Comparison of ENCODE assay signal across 18 cellular contexts in the genomic region with DNA sequence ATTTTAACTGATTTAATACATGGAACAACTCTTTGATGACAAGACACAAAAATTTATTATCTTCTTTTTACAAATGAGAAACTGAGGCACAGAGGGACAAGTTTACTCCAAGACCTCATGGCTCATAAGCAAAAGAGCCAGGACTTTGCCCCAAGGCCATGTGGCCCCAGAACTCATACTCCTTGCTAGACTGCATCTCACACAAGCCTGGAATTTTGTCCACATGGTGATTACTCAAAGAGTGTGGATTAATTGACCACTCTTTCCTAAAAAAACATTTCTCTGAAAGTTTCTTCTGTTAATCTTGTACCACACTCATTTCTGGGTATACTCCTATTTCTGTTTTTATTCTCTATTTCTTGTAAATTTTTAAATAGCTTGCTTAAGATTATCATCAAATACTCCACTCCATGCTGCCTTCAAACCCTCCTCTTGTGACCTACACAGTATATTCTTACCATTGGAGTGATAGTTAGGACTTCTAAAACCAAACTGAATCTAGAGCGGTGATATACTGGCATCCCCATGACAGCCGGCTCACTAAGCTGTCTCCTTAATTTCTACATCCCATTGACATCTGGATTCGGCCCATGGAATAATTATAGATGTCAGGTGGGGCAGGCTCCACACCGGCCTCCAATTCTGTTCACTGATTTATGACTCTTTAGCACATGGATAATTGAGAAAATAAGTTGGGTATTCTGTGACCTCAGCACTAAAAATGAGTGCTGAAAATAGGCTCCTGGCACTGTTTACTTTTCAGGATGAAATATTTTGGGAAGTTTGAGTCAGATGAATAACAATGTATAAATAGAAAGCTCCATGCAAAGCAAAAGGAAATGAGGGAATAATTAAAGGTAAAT. TPM values are rescaled to one million over a fixed set of nuclear protein-coding genes. Genes with fewer than 3 reads are reported as not detected.
A peak's percentile ranks its signal among the peaks of the same experiment; 100 is the strongest.
DNase-seq lines count a peak whose midpoint lies in the region; ATAC-seq and TF ChIP-seq lines count a peak whose summit lies in the region.
"Had no signal": no experiment of that assay in that cellular context is flagged by ENCODE, and none has a peak within 500 bp of the region (broad histone marks: within the 10 kb centered on the region; RNA-seq: fewer than 3 reads in every experiment).

No MANE protein-coding gene starts in this region.

- no peaks in the 10 kb centered on the region for H3K9me3 Mint-ChIP-seq in Calu3 (ENCODE audit: low read depth, unreplicated experiment)
- peaks cover 6% of the 10 kb centered on the region for H3K9me3 Mint-ChIP-seq in stimulated activated memory B cell treated with anti-CD40 and anti-IgM and Interleukin-4, amounts not matched to agents 10 μg/mL and 1 μg/mL and 100 μg/mL, for 72 hours
- H3K9me3 Mint-ChIP-seq in activated naive CD4-positive, alpha-beta T cell treated with anti-CD3 and anti-CD28 coated beads, Interleukin-2, amount 10 ng/mL, durations not matched to agents 7 days and 5 days = no peaks in the 10 kb centered on the region
- H3K9me3 Mint-ChIP-seq: activated naive CD8-positive, alpha-beta T cell treated with anti-CD3 and anti-CD28 coated beads, Interleukin-2, amount 10 ng/mL, durations not matched to agents 7 days and 5 days had no signal

- H3K79me2 ChIP-seq in MM.1S (ENCODE audit: low read length) = no peaks in the 10 kb centered on the region

- H3K4me3 ChIP-seq in cardiac fibroblast (replicated peaks in 1 of 2; ENCODE audit: low read depth in 2 of 2, low read length in 2 of 2) (no peak overlapping the region), mesenchymal stem cell (ENCODE audit: insufficient read depth in 1 of 2, low read depth in 1 of 2, low read length in 2 of 2) (no peak overlapping the region), MM.1S (ENCODE audit: low read length) (no peak overlapping the region), thyroid gland (replicated peaks in 1 of 3) (no peak overlapping the region)
- H3K4me3 ChIP-seq: left ventricle myocardium inferior had no signal

- no peak overlapping the region for H3K14ac ChIP-seq in mesenchymal stem cell (ENCODE audit: low read length in 2 of 2)

- DNase-seq in Calu3 (no peak), M059J (ENCODE audit: low read depth) (peak; percentile 77), cardiac fibroblast (ENCODE audit: low read depth in 2 of 2) (peak; percentile 25 to 60), mesenchymal stem cell (peak; percentile 59), MM.1S (no peak), thyroid gland (no peak)
- DNase-seq in activated naive CD4-positive, alpha-beta T cell treated with anti-CD3 and anti-CD28 coated beads, Interleukin-2, amount 10 ng/mL, durations not matched to agents 7 days and 5 days = no peak
- DNase-seq: activated CD4-positive, alpha-beta T cell treated with anti-CD3 and anti-CD28 coated beads for 48 hours; activated naive CD8-positive, alpha-beta T cell treated with anti-CD3 and anti-CD28 coated beads, Interleukin-2, amount 10 ng/mL, durations not matched to agents 7 days and 5 days; activated T-cell treated with anti-CD3 and anti-CD28 coated beads, Interleukin-2, amount 50 U/mL, for 1 hour; C1 segment of cervical spinal cord; left ventricle myocardium inferior; naive thymus-derived CD8-positive, alpha-beta T cell; NCI-H1092; T-helper 17 cell had no signal

- CTCF ChIA-PET in Calu3 (lab: Charles Lee) = interaction anchor here (1.0 kb wide), 2 partner anchors 16 to 110 kb away, joined by 3 read pairs; a partner anchor contains a TSS
- CTCF ChIA-PET in activated naive CD4-positive, alpha-beta T cell treated with anti-CD3 and anti-CD28 coated beads, Interleukin-2, amount 10 ng/mL, durations not matched to agents 7 days and 5 days (lab: Charles Lee) = interaction anchor here (1.0 kb wide), 1 partner anchor 14 kb away, joined by 3 read pairs; no protein-coding TSS in a partner anchor

- H3K4me3 Mint-ChIP-seq in Calu3 (ENCODE audit: low read depth, unreplicated experiment) = no peak overlapping the region
- no peak overlapping the region for H3K4me3 Mint-ChIP-seq in stimulated activated memory B cell treated with anti-CD40 and anti-IgM and Interleukin-4, amounts not matched to agents 10 μg/mL and 1 μg/mL and 100 μg/mL, for 72 hours
- no peak overlapping the region for H3K4me3 Mint-ChIP-seq in activated naive CD4-positive, alpha-beta T cell treated with anti-CD3 and anti-CD28 coated beads, Interleukin-2, amount 10 ng/mL, durations not matched to agents 7 days and 5 days
- H3K4me3 Mint-ChIP-seq: activated naive CD8-positive, alpha-beta T cell treated with anti-CD3 and anti-CD28 coated beads, Interleukin-2, amount 10 ng/mL, durations not matched to agents 7 days and 5 days; naive thymus-derived CD8-positive, alpha-beta T cell; T-helper 17 cell had no signal

- H3K9me3 ChIP-seq in mesenchymal stem cell (ENCODE audit: control insufficient read depth, low read length) (no peaks in the 10 kb centered on the region), MM.1S (replicated peaks; ENCODE audit: insufficient read depth, low read length) (no peaks in the 10 kb centered on the region), thyroid gland (no peaks in the 10 kb centered on the region)
- H3K9me3 ChIP-seq: left ventricle myocardium inferior had no signal

- H2AFZ ChIP-seq in mesenchymal stem cell (ENCODE audit: low read depth, low read length) (no peak overlapping the region), MM.1S (ENCODE audit: low read length) (no peak overlapping the region)

- peak overlapping the region in 1 of 2 experiments; percentile 69 for H2BK12ac ChIP-seq in mesenchymal stem cell (ENCODE audit: low read length in 2 of 2)

- no peak overlapping the region for H3K23ac ChIP-seq in mesenchymal stem cell (ENCODE audit: low read length in 2 of 2)

- no peaks in the 10 kb centered on the region for H3K9me2 ChIP-seq in MM.1S (replicated peaks; ENCODE audit: insufficient read depth, low read length)

- 92% methylated on average over 2 of the region's 4 CpGs for WGBS in mesenchymal stem cell
- WGBS in thyroid gland, 2 donors = 69 to 86% methylated on average over 4 of the region's 4 CpGs

- no peak overlapping the region for H2AK5ac ChIP-seq in mesenchymal stem cell (ENCODE audit: low read length, severe bottlenecking)

- H3K79me1 ChIP-seq in mesenchymal stem cell (replicated peaks; ENCODE audit: low read length, poor library complexity, severe bottlenecking) = no peaks in the 10 kb centered on the region

- TF ChIP-seq CTCF in Calu3 (IDR thresholded peaks at IDR 0.05; ENCODE audit: unreplicated experiment) (no peak), cardiac fibroblast (IDR thresholded peaks at IDR 0.05; ENCODE audit: low read depth, low read length) (no peak), MM.1S (IDR thresholded peaks at IDR 0.05; ENCODE audit: low read length) (no peak), thyroid gland (IDR thresholded peaks at IDR 0.05) (no peak)

- no TSS peak for BruUV-seq in Calu3 (replicated peaks; lab: Mats Ljungman, UMichigan)

- H3K27ac Mint-ChIP-seq in Calu3 (ENCODE audit: unreplicated experiment) = peak overlapping the region; percentile 5
- no peak overlapping the region for H3K27ac Mint-ChIP-seq in stimulated activated memory B cell treated with anti-CD40 and anti-IgM and Interleukin-4, amounts not matched to agents 10 μg/mL and 1 μg/mL and 100 μg/mL, for 72 hours
- no peak overlapping the region for H3K27ac Mint-ChIP-seq in activated naive CD4-positive, alpha-beta T cell treated with anti-CD3 and anti-CD28 coated beads, Interleukin-2, amount 10 ng/mL, durations not matched to agents 7 days and 5 days
- H3K27ac Mint-ChIP-seq: activated naive CD8-positive, alpha-beta T cell treated with anti-CD3 and anti-CD28 coated beads, Interleukin-2, amount 10 ng/mL, durations not matched to agents 7 days and 5 days; naive thymus-derived CD8-positive, alpha-beta T cell; T-helper 17 cell had no signal

- no peak overlapping the region for H3K18ac ChIP-seq in mesenchymal stem cell (ENCODE audit: low read depth in 1 of 2, low read length in 2 of 2)

- no peak overlapping the region for H3K4me2 ChIP-seq in mesenchymal stem cell (ENCODE audit: low read length, poor library complexity, severe bottlenecking)
- H3K4me2 ChIP-seq in MM.1S (ENCODE audit: low read depth, low read length) = no peak overlapping the region

- H3K4ac ChIP-seq in mesenchymal stem cell (ENCODE audit: low read depth in 1 of 2, low read length in 2 of 2) = peak overlapping the region in 1 of 2 experiments; percentile 54

- no peak overlapping the region for H2BK120ac ChIP-seq in mesenchymal stem cell (ENCODE audit: low read depth, low read length)

- no peak overlapping the region for H2BK15ac ChIP-seq in mesenchymal stem cell (ENCODE audit: low read depth, poor library complexity, severe bottlenecking)

- no peak overlapping the region for H4K8ac ChIP-seq in mesenchymal stem cell (ENCODE audit: low read length)

- no peak overlapping the region for H2BK5ac ChIP-seq in mesenchymal stem cell (ENCODE audit: low read depth, low read length, poor library complexity, severe bottlenecking)

- H4K20me1 ChIP-seq in MM.1S (ENCODE audit: insufficient read depth, low read length) = no peaks in the 10 kb centered on the region

- TF ChIP-seq POLR2A in thyroid gland (IDR thresholded peaks at IDR 0.05) = no peak

- H3K27ac ChIP-seq in mesenchymal stem cell (ENCODE audit: low read length, poor library complexity, severe bottlenecking) = no peak overlapping the region
- H3K27ac ChIP-seq in MM.1S (ENCODE audit: low read length) = no peak overlapping the region
- H3K27ac ChIP-seq in thyroid gland = no peak overlapping the region
- H3K27ac ChIP-seq: left ventricle myocardium inferior, RWPE1 had no signal

- no peaks in the 10 kb centered on the region for H3K27me3 ChIP-seq in mesenchymal stem cell (ENCODE audit: control insufficient read depth in 1 of 2, insufficient read depth in 1 of 2, low read length in 2 of 2)
- H3K27me3 ChIP-seq in MM.1S (replicated peaks; ENCODE audit: insufficient read depth, low read length) = no peaks in the 10 kb centered on the region
- H3K27me3 ChIP-seq in thyroid gland = no peaks in the 10 kb centered on the region

- ATAC-seq in stimulated activated memory B cell treated with anti-CD40 and anti-IgM and Interleukin-4, amounts not matched to agents 10 μg/mL and 1 μg/mL and 100 μg/mL, for 72 hours = no peak
- ATAC-seq: naive thymus-derived CD8-positive, alpha-beta T cell; T-helper 17 cell had no signal

- H3K4me1 Mint-ChIP-seq in Calu3 (ENCODE audit: low read depth, unreplicated experiment) = peaks cover 26% of the 10 kb centered on the region
- H3K4me1 Mint-ChIP-seq in stimulated activated memory B cell treated with anti-CD40 and anti-IgM and Interleukin-4, amounts not matched to agents 10 μg/mL and 1 μg/mL and 100 μg/mL, for 72 hours = no peaks in the 10 kb centered on the region
- no peaks in the 10 kb centered on the region for H3K4me1 Mint-ChIP-seq in activated naive CD4-positive, alpha-beta T cell treated with anti-CD3 and anti-CD28 coated beads, Interleukin-2, amount 10 ng/mL, durations not matched to agents 7 days and 5 days
- H3K4me1 Mint-ChIP-seq: activated naive CD8-positive, alpha-beta T cell treated with anti-CD3 and anti-CD28 coated beads, Interleukin-2, amount 10 ng/mL, durations not matched to agents 7 days and 5 days; naive thymus-derived CD8-positive, alpha-beta T cell; T-helper 17 cell had no signal

- no peak overlapping the region for H4K91ac ChIP-seq in mesenchymal stem cell (ENCODE audit: low read length)

- no peaks in the 10 kb centered on the region for H3F3A ChIP-seq in MM.1S (ENCODE audit: insufficient read depth, low read length)

- H3K27me3 Mint-ChIP-seq in Calu3 (ENCODE audit: unreplicated experiment) = no peaks in the 10 kb centered on the region
- no peaks in the 10 kb centered on the region for H3K27me3 Mint-ChIP-seq in stimulated activated memory B cell treated with anti-CD40 and anti-IgM and Interleukin-4, amounts not matched to agents 10 μg/mL and 1 μg/mL and 100 μg/mL, for 72 hours
- no peaks in the 10 kb centered on the region for H3K27me3 Mint-ChIP-seq in activated naive CD4-positive, alpha-beta T cell treated with anti-CD3 and anti-CD28 coated beads, Interleukin-2, amount 10 ng/mL, durations not matched to agents 7 days and 5 days
- H3K27me3 Mint-ChIP-seq: T-helper 17 cell had no signal

- intact Hi-C loops in Calu3 (cut with micrococcal nuclease; ENCODE audit: unreplicated experiment) (loop anchor here (5.0 kb wide), 1 partner anchor 87 kb away; no protein-coding TSS in a partner anchor), thyroid gland (cut with DNase I) (no loop called here)

- H3K36me3 ChIP-seq in mesenchymal stem cell (ENCODE audit: control insufficient read depth in 1 of 2, insufficient read depth in 2 of 2, low read depth in 1 of 2, low read length in 2 of 2) = no peaks in the 10 kb centered on the region
- H3K36me3 ChIP-seq in MM.1S (replicated peaks; ENCODE audit: insufficient read depth, low read length) = no peaks in the 10 kb centered on the region
- no peaks in the 10 kb centered on the region for H3K36me3 ChIP-seq in thyroid gland
- H3K36me3 ChIP-seq: left ventricle myocardium inferior had no signal

- H3K9ac ChIP-seq in mesenchymal stem cell (ENCODE audit: low read length) (peak overlapping the region; percentile 78), MM.1S (ENCODE audit: low read length) (no peak overlapping the region)

- H3K4me1 ChIP-seq in mesenchymal stem cell (ENCODE audit: control insufficient read depth, insufficient read depth, low read depth, low read length) (no peaks in the 10 kb centered on the region), MM.1S (ENCODE audit: low read length) (no peaks in the 10 kb centered on the region), thyroid gland (no peaks in the 10 kb centered on the region)

- H3K36me3 Mint-ChIP-seq in Calu3 (ENCODE audit: insufficient read depth, unreplicated experiment) = no peaks in the 10 kb centered on the region
- H3K36me3 Mint-ChIP-seq in stimulated activated memory B cell treated with anti-CD40 and anti-IgM and Interleukin-4, amounts not matched to agents 10 μg/mL and 1 μg/mL and 100 μg/mL, for 72 hours = no peaks in the 10 kb centered on the region
- H3K36me3 Mint-ChIP-seq in activated naive CD4-positive, alpha-beta T cell treated with anti-CD3 and anti-CD28 coated beads, Interleukin-2, amount 10 ng/mL, durations not matched to agents 7 days and 5 days = no peaks in the 10 kb centered on the region
- H3K36me3 Mint-ChIP-seq: activated naive CD8-positive, alpha-beta T cell treated with anti-CD3 and anti-CD28 coated beads, Interleukin-2, amount 10 ng/mL, durations not matched to agents 7 days and 5 days; naive thymus-derived CD8-positive, alpha-beta T cell had no signal

RNA-seq across cellular contexts. Expression of a gene that starts 16.1 kb away (rescaled TPM):
- total RNA-seq in Calu3 (2022) = 0.21 TPM in 1 of 2 replicates, not detected in the other
- total RNA-seq in M059J (2014; rRNA removed; shearing (Covaris generic)) = 80.4 and 84.8 TPM in 2 replicates
- 15.6 TPM for polyA plus RNA-seq in mesenchymal stem cell (2013, experiment 1 of 2)
- polyA plus RNA-seq in mesenchymal stem cell (2013, experiment 2 of 2) = 14.8 TPM
- total RNA-seq in thyroid gland = 10 to 100 TPM in 1 of 4 donors, 1 to 10 TPM in 3; 1.8 to 10.5 (median 3.7) TPM
- total RNA-seq: activated naive CD8-positive, alpha-beta T cell treated with anti-CD3 and anti-CD28 coated beads, Interleukin-2, amount 10 ng/mL, durations not matched to agents 7 days and 5 days; naive thymus-derived CD8-positive, alpha-beta T cell; NCI-H460; T-helper 17 cell had no signal
- polyA plus RNA-seq: naive thymus-derived CD8-positive, alpha-beta T cell had no signal

Comparison
In these comparisons a context has a peak if more than half of its experiments do, and no peak if none do; other contexts are left out.
1. DNase-seq: peak in M059J (single experiment), cardiac fibroblast (2 of 2) and mesenchymal stem cell (single experiment); none in Calu3 (single experiment), MM.1S (single experiment), thyroid gland (0 of 2) and activated naive CD4-positive, alpha-beta T cell treated with anti-CD3 and anti-CD28 coated beads, Interleukin-2, amount 10 ng/mL, durations not matched to agents 7 days and 5 days (single experiment).